In the genomic region with DNA sequence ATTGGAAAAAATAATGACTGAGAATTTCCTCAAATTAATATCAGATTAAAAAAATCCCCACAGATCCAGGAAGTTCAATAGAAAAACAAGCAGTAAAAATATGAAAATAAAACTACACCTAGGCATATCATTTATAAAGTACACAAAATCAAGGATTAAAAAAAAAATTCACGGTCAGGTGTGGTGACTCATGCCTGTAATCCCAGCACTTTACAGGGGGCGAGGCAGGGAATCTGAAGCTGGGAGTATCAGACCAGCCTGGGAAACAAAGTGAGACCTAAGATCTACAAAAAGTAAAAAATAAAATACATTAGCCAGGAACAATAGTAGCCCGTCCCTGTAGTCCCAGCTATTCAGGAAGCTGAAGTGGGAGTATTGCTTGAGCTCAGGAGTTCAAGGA, we compare ENCODE assay signal across 35 cellular contexts.
"Had no signal": no experiment of that assay in that cellular context is flagged by ENCODE, and none has a peak within 500 bp of the region (broad histone marks: within the 10 kb centered on the region; RNA-seq: fewer than 3 reads in every experiment).

No MANE protein-coding gene starts in this region.

- H3K27me3 ChIP-seq: adrenal gland, body of pancreas, brain microvascular endothelial cell, breast epithelium had no signal

- DNase-seq: activated B cell treated with CpG ODN at 0.5 μM for 24 hours; activated CD4-positive, alpha-beta memory T cell treated with anti-CD3 and anti-CD28 coated beads for 36 hours; activated CD4-positive, alpha-beta T cell treated with anti-CD3 and anti-CD28 coated beads for 4 hours; activated CD4-positive, alpha-beta T cell treated with anti-CD3 and anti-CD28 coated beads, Interleukin-2, amount 10 ng/mL, durations not matched to agents 24 days and 14 days; activated CD4-positive, alpha-beta T cell treated with anti-CD3 and anti-CD28 coated beads, Interleukin-2, amount 50 U/mL, for 1 hour; activated CD4-positive, alpha-beta T cell treated with anti-CD3 and anti-CD28 coated beads, Interleukin-2, amount 50 U/mL, for 4 hours; activated CD4-positive, CD25-positive, alpha-beta regulatory T cell treated with anti-CD3 and anti-CD28 coated beads, Interleukin-2, amount 50 U/mL, for 72 hours; activated CD8-positive, alpha-beta memory T cell treated with anti-CD3 and anti-CD28 coated beads, Interleukin-2, amount 50 U/mL, for 4 hours; activated CD8-positive, alpha-beta T cell treated with anti-CD3 and anti-CD28 coated beads for 36 hours; activated effector memory CD4-positive, alpha-beta T cell treated with anti-CD3 and anti-CD28 coated beads, Interleukin-2, amount 50 U/mL, for 16 hours; activated gamma-delta T cell treated with Interleukin-2 at 50 U/mL for 16 hours; activated naive CD4-positive, alpha-beta T cell; activated naive CD4-positive, alpha-beta T cell treated with anti-CD3 and anti-CD28 coated beads for 36 hours; activated naive CD4-positive, alpha-beta T cell treated with anti-CD3 and anti-CD28 coated beads, Interleukin-2, amount 50 U/mL, for 16 hours; activated naive CD8-positive, alpha-beta T cell treated with anti-CD3 and anti-CD28 coated beads for 36 hours; activated T-cell treated with anti-CD3 and anti-CD28 coated beads for 4 hours; activated T-cell treated with anti-CD3 and anti-CD28 coated beads, Interleukin-2, amount 50 U/mL, for 1 hour; activated T-cell treated with anti-CD3 and anti-CD28 coated beads, Interleukin-2, amount 50 U/mL, for 4 hours; activated T-cell treated with anti-CD3 and anti-CD28 coated beads, Interleukin-2, amount 50 U/mL, for 72 hours; adrenal gland; amniotic stem cell; body of pancreas; brain microvascular endothelial cell; central memory CD4-positive, alpha-beta T cell; T-helper 2 cell; T-helper 9 cell had no signal

- ATAC-seq: activated CD8-positive, alpha-beta T cell treated with anti-CD3 and anti-CD28 coated beads for 36 hours; activated naive CD4-positive, alpha-beta T cell treated with anti-CD3 and anti-CD28 coated beads, Interleukin-2, amount 50 U/mL, for 72 hours; activated T-cell treated with anti-CD3 and anti-CD28 coated beads, Interleukin-2, amount 50 U/mL, for 4 hours; activated T-cell treated with anti-CD3 and anti-CD28 coated beads, Interleukin-2, amount 50 U/mL, for 72 hours; activated T-helper 17 cell treated with anti-CD3 and anti-CD28 coated beads, Interleukin-2, amount 50 U/mL, for 72 hours; body of pancreas had no signal

- H3K4me3 ChIP-seq: adrenal gland, body of pancreas, breast epithelium had no signal

- H3K27ac Mint-ChIP-seq: activated B cell treated with CpG ODN at 0.5 μM for 24 hours; activated CD4-positive, alpha-beta memory T cell treated with anti-CD3 and anti-CD28 coated beads for 36 hours; activated CD4-positive, alpha-beta T cell treated with anti-CD3 and anti-CD28 coated beads, Interleukin-2, amount 10 ng/mL, durations not matched to agents 24 days and 14 days; activated CD8-positive, alpha-beta T cell treated with anti-CD3 and anti-CD28 coated beads for 36 hours; activated naive CD4-positive, alpha-beta T cell treated with anti-CD3 and anti-CD28 coated beads for 36 hours; activated naive CD4-positive, alpha-beta T cell treated with anti-CD3 and anti-CD28 coated beads, Interleukin-2, amount 50 U/mL, for 72 hours; activated naive CD8-positive, alpha-beta T cell treated with anti-CD3 and anti-CD28 coated beads for 36 hours; activated T-cell treated with anti-CD3 and anti-CD28 coated beads, Interleukin-2, amount 50 U/mL, for 72 hours; activated T-helper 1 cell treated with anti-CD3 and anti-CD28 coated beads, Interleukin-12 subunit alpha, Interleukin-12 subunit beta, Interleukin-2, Interleukin-4 antibody, amounts not matched to agents 30 ng/mL and 10 ng/mL and 1 ng/mL, durations not matched to agents 14 hours and 24 hours and 36 hours; activated T-helper 17 cell treated with anti-CD3 and anti-CD28 coated beads, Interleukin-2, amount 50 U/mL, for 72 hours; T-helper 1 cell treated with Interleukin-12 subunit alpha and Interleukin-12 subunit beta and Interleukin-4 antibody, amounts not matched to agents 30 μg/mL and 1 μg/mL, for 36 hours; T-helper 2 cell treated with Interferon-gamma antibody and Interleukin-4, amounts not matched to agents 5 μg/mL and 100 μg/mL, for 36 hours had no signal

- H3K4me1 ChIP-seq: adrenal gland, body of pancreas, breast epithelium had no signal

- H3K4me1 Mint-ChIP-seq: activated CD4-positive, alpha-beta T cell treated with anti-CD3 and anti-CD28 coated beads, Interleukin-2, amount 10 ng/mL, durations not matched to agents 24 days and 14 days; activated T-helper 17 cell treated with anti-CD3 and anti-CD28 coated beads, Interleukin-2, amount 50 U/mL, for 72 hours had no signal

- H3K27me3 Mint-ChIP-seq: activated B cell treated with CpG ODN at 0.5 μM for 24 hours; activated CD4-positive, alpha-beta memory T cell treated with anti-CD3 and anti-CD28 coated beads for 36 hours; activated CD4-positive, alpha-beta T cell treated with anti-CD3 and anti-CD28 coated beads, Interleukin-2, amount 10 ng/mL, durations not matched to agents 24 days and 14 days; activated CD8-positive, alpha-beta T cell treated with anti-CD3 and anti-CD28 coated beads for 36 hours had no signal

- H3K27ac ChIP-seq: adrenal gland, body of pancreas, brain microvascular endothelial cell, breast epithelium, VCaP had no signal

- H3K9me3 ChIP-seq: breast epithelium had no signal

- FAIRE-seq: astrocyte, TTC549 had no signal

- H3K36me3 ChIP-seq: adrenal gland, brain microvascular endothelial cell, breast epithelium had no signal

- H3K36me3 Mint-ChIP-seq: activated CD4-positive, alpha-beta memory T cell treated with anti-CD3 and anti-CD28 coated beads for 36 hours; activated naive CD4-positive, alpha-beta T cell treated with anti-CD3 and anti-CD28 coated beads, Interleukin-2, amount 50 U/mL, for 72 hours; activated naive CD8-positive, alpha-beta T cell treated with anti-CD3 and anti-CD28 coated beads for 36 hours had no signal

- H3K4me3 Mint-ChIP-seq: activated B cell treated with CpG ODN at 0.5 μM for 24 hours; activated CD4-positive, alpha-beta memory T cell treated with anti-CD3 and anti-CD28 coated beads for 36 hours; activated CD4-positive, alpha-beta T cell treated with anti-CD3 and anti-CD28 coated beads, Interleukin-2, amount 10 ng/mL, durations not matched to agents 24 days and 14 days; activated CD8-positive, alpha-beta T cell treated with anti-CD3 and anti-CD28 coated beads for 36 hours; activated naive CD4-positive, alpha-beta T cell treated with anti-CD3 and anti-CD28 coated beads for 36 hours; activated naive CD8-positive, alpha-beta T cell treated with anti-CD3 and anti-CD28 coated beads for 36 hours; activated T-cell treated with anti-CD3 and anti-CD28 coated beads, Interleukin-2, amount 50 U/mL, for 4 hours; activated T-cell treated with anti-CD3 and anti-CD28 coated beads, Interleukin-2, amount 50 U/mL, for 72 hours; activated T-helper 1 cell treated with anti-CD3 and anti-CD28 coated beads, Interleukin-12 subunit alpha, Interleukin-12 subunit beta, Interleukin-2, Interleukin-4 antibody, amounts not matched to agents 30 ng/mL and 10 ng/mL and 1 ng/mL, durations not matched to agents 14 hours and 24 hours and 36 hours; activated T-helper 17 cell treated with anti-CD3 and anti-CD28 coated beads, Interleukin-2, amount 50 U/mL, for 72 hours; T-helper 1 cell treated with Interleukin-12 subunit alpha and Interleukin-12 subunit beta and Interleukin-4 antibody, amounts not matched to agents 30 μg/mL and 1 μg/mL, for 36 hours; T-helper 2 cell treated with Interferon-gamma antibody and Interleukin-4, amounts not matched to agents 5 μg/mL and 100 μg/mL, for 36 hours had no signal

- H3K9me3 Mint-ChIP-seq: activated CD4-positive, alpha-beta memory T cell treated with anti-CD3 and anti-CD28 coated beads for 36 hours; activated CD4-positive, alpha-beta T cell treated with anti-CD3 and anti-CD28 coated beads, Interleukin-2, amount 10 ng/mL, durations not matched to agents 24 days and 14 days; activated CD8-positive, alpha-beta T cell treated with anti-CD3 and anti-CD28 coated beads for 36 hours; activated naive CD4-positive, alpha-beta T cell treated with anti-CD3 and anti-CD28 coated beads for 36 hours; activated naive CD4-positive, alpha-beta T cell treated with anti-CD3 and anti-CD28 coated beads, Interleukin-2, amount 50 U/mL, for 72 hours; activated naive CD8-positive, alpha-beta T cell treated with anti-CD3 and anti-CD28 coated beads for 36 hours; activated T-cell treated with anti-CD3 and anti-CD28 coated beads, Interleukin-2, amount 50 U/mL, for 4 hours; activated T-cell treated with anti-CD3 and anti-CD28 coated beads, Interleukin-2, amount 50 U/mL, for 72 hours; activated T-helper 1 cell treated with anti-CD3 and anti-CD28 coated beads, Interleukin-12 subunit alpha, Interleukin-12 subunit beta, Interleukin-2, Interleukin-4 antibody, amounts not matched to agents 30 ng/mL and 10 ng/mL and 1 ng/mL, durations not matched to agents 14 hours and 24 hours and 36 hours; activated T-helper 17 cell treated with anti-CD3 and anti-CD28 coated beads, Interleukin-2, amount 50 U/mL, for 72 hours; T-helper 1 cell treated with Interleukin-12 subunit alpha and Interleukin-12 subunit beta and Interleukin-4 antibody, amounts not matched to agents 30 μg/mL and 1 μg/mL, for 36 hours; T-helper 2 cell treated with Interferon-gamma antibody and Interleukin-4, amounts not matched to agents 5 μg/mL and 100 μg/mL, for 36 hours had no signal
